In genomic region chr22:50184004-50184461, GRCh38 we compare ENCODE assay signal across 8 cellular contexts. TPM values are rescaled to one million over a fixed set of nuclear protein-coding genes. Genes with fewer than 3 reads are reported as not detected.
DNase-seq lines count a peak whose midpoint lies in the region; ATAC-seq and TF ChIP-seq lines count a peak whose summit lies in the region.

No MANE protein-coding gene starts in this region.

- intact Hi-C loops in activated CD4-positive, alpha-beta T cell treated with anti-CD3 and anti-CD28 coated beads for 36 hours (cut with DNase I, micrococcal nuclease), result no loop called here

- POLR2A ChIA-PET in activated CD4-positive, alpha-beta T cell treated with anti-CD3 and anti-CD28 coated beads for 36 hours (lab: Charles Lee), result no interaction called here

- H3K4me3 Mint-ChIP-seq in neural crest cell, result peak overlapping the region; percentile 74
- H3K4me3 Mint-ChIP-seq in activated CD4-positive, alpha-beta T cell treated with anti-CD3 and anti-CD28 coated beads for 36 hours, result no peak overlapping the region

- CTCF ChIA-PET in activated CD4-positive, alpha-beta T cell treated with anti-CD3 and anti-CD28 coated beads for 36 hours (lab: Charles Lee), result no interaction called here

- peaks cover 11% of the 10 kb centered on the region for H3K4me1 Mint-ChIP-seq in neural crest cell
- peaks cover 18% of the 10 kb centered on the region for H3K4me1 Mint-ChIP-seq in activated CD4-positive, alpha-beta T cell treated with anti-CD3 and anti-CD28 coated beads for 36 hours

- ATAC-seq in GM21576 (IDR thresholded peaks at IDR 0.05; ENCODE audit: unreplicated experiment), result no peak
- no peak for ATAC-seq in activated CD4-positive, alpha-beta T cell treated with anti-CD3 and anti-CD28 coated beads for 36 hours
- no peak for ATAC-seq in GM18867 (IDR thresholded peaks at IDR 0.05; ENCODE audit: unreplicated experiment)

- DNase-seq in CD1c-positive myeloid dendritic cell (ENCODE audit: extremely low spot score) (peak; percentile 71), OCI-M1 (lab: John Stamatoyannopoulos, UW) (peak; percentile 22), fibroblast of gingiva (ENCODE audit: low read depth) (peak; percentile 57), neural crest cell (ENCODE audit: low read depth, low spot score) (no peak)
- DNase-seq in stimulated activated CD8-positive, alpha-beta memory T cell treated with anti-CD3 and anti-CD28 coated beads, Interleukin-4, amount 100 ng/mL, for 48 hours, result no peak
- no peak for DNase-seq in activated CD4-positive, alpha-beta T cell treated with anti-CD3 and anti-CD28 coated beads for 36 hours

- no peaks in the 10 kb centered on the region for H3K27me3 Mint-ChIP-seq in neural crest cell (ENCODE audit: low read depth)
- H3K27me3 Mint-ChIP-seq in activated CD4-positive, alpha-beta T cell treated with anti-CD3 and anti-CD28 coated beads for 36 hours, result peaks cover 2% of the 10 kb centered on the region

- H3K36me3 Mint-ChIP-seq in neural crest cell (ENCODE audit: low read depth), result no peaks in the 10 kb centered on the region
- peaks cover 3% of the 10 kb centered on the region for H3K36me3 Mint-ChIP-seq in activated CD4-positive, alpha-beta T cell treated with anti-CD3 and anti-CD28 coated beads for 36 hours (ENCODE audit: low read depth)

- TF ChIP-seq CTCF in neural crest cell (conservative IDR thresholded peaks at IDR 0.05), result no peak

- no peak overlapping the region for H3K27ac Mint-ChIP-seq in neural crest cell (ENCODE audit: unreplicated experiment)
- H3K27ac Mint-ChIP-seq in activated CD4-positive, alpha-beta T cell treated with anti-CD3 and anti-CD28 coated beads for 36 hours, result no peak overlapping the region

- no peaks in the 10 kb centered on the region for H3K9me3 Mint-ChIP-seq in neural crest cell
- no peaks in the 10 kb centered on the region for H3K9me3 Mint-ChIP-seq in activated CD4-positive, alpha-beta T cell treated with anti-CD3 and anti-CD28 coated beads for 36 hours (ENCODE audit: low read depth)

RNA-seq across cellular contexts. Expression of gene TRABD, which starts 1.7 kb away (rescaled TPM):
- 45.7 and 46.9 TPM in 2 replicates for total RNA-seq in neural crest cell
- total RNA-seq in activated CD4-positive, alpha-beta T cell treated with anti-CD3 and anti-CD28 coated beads for 36 hours, result 10 to 100 TPM; 60.7 to 74.5 TPM

RNA-seq across cellular contexts. Expression of gene PANX2, which starts 13.5 kb away (rescaled TPM):
- total RNA-seq in neural crest cell, result 2.5 and 3.0 TPM in 2 replicates
- total RNA-seq in activated CD4-positive, alpha-beta T cell treated with anti-CD3 and anti-CD28 coated beads for 36 hours, result 1 to 10 TPM; 2.2 to 2.7 TPM

RNA-seq across cellular contexts. Expression of gene SELENOO, which starts 16.8 kb away (rescaled TPM):
- total RNA-seq in neural crest cell, result 24.3 and 24.5 TPM in 2 replicates
- total RNA-seq in activated CD4-positive, alpha-beta T cell treated with anti-CD3 and anti-CD28 coated beads for 36 hours, result 10 to 100 TPM; 14.4 to 18.3 TPM

Comparison
In these comparisons a context has a peak if more than half of its experiments do, and no peak if none do; other contexts are left out.
1. DNase-seq: peak in CD1c-positive myeloid dendritic cell (single experiment), OCI-M1 (single experiment) and fibroblast of gingiva (single experiment); none in neural crest cell (single experiment), stimulated activated CD8-positive, alpha-beta memory T cell treated with anti-CD3 and anti-CD28 coated beads, Interleukin-4, amount 100 ng/mL, for 48 hours (single experiment) and activated CD4-positive, alpha-beta T cell treated with anti-CD3 and anti-CD28 coated beads for 36 hours (single experiment).